ENCODE assay signal across 2 cellular contexts in the genomic region with DNA sequence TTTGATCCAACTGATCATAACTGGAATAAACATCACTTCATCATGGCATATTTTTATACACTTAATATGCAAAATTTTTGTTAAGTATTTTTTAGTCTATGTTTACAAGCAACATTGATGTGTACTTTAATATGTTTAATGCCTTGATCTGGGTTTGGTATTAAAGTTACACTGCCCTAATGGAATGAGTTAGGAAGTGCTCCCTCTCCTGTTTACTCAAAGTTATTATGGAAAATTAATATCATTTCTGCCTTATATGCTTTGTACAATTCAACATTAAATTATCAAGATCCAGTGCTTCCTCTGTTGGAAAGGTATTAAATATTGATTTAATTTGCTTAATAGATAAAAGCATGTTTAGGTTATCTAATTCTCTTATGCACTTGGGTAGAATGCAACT.
TF ChIP-seq lines count a peak whose summit lies in the region.

No MANE protein-coding gene starts in this region.

TF ChIP-seq in liver, 16 proteins besides CTCF, POLR2A, EP300 and RAD21 (continued from another document):
- TF ChIP-seq, protein P1, sequence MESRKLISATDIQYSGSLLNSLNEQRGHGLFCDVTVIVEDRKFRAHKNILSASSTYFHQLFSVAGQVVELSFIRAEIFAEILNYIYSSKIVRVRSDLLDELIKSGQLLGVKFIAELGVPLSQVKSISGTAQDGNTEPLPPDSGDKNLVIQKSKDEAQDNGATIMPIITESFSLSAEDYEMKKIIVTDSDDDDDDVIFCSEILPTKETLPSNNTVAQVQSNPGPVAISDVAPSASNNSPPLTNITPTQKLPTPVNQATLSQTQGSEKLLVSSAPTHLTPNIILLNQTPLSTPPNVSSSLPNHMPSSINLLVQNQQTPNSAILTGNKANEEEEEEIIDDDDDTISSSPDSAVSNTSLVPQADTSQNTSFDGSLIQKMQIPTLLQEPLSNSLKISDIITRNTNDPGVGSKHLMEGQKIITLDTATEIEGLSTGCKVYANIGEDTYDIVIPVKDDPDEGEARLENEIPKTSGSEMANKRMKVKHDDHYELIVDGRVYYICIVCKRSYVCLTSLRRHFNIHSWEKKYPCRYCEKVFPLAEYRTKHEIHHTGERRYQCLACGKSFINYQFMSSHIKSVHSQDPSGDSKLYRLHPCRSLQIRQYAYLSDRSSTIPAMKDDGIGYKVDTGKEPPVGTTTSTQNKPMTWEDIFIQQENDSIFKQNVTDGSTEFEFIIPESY (IDR thresholded peaks at IDR 0.05) = no peak

TF ChIP-seq in HepG2, 621 proteins besides CTCF, POLR2A, EP300 and RAD21 (continued from another document):
- TF ChIP-seq ZNF570 (CRISPR knock-in tag; IDR thresholded peaks at IDR 0.05; ENCODE audit: borderline replicate concordance) = no peak
- no peak for TF ChIP-seq ZNF841 (CRISPR knock-in tag; IDR thresholded peaks at IDR 0.05; ENCODE audit: borderline replicate concordance)
